In the genomic region with DNA sequence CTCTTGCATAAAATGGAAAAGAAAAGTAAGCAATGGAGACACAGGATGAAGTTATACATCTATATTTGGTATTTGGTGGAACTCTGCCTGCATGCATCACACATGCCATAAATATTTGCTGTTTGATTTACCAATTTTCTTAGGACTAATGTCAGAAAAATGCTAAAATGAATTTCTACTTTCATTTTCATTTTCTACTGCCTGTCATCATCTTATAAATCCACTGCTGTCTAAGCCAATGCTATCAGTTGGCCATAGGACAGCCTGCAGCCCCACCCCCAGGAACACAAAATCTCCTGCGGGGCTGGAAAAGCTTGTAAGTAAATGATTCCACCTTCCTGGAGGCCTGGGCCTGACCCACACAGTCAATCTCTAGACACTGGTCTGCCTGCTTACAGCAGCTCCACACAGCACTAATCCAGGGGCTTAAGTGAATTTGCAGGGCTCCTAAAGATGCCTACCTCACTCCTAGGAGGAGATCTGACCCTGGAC, we compare ENCODE assay signal across 9 cellular contexts.
DNase-seq lines count a peak whose midpoint lies in the region; ATAC-seq and TF ChIP-seq lines count a peak whose summit lies in the region.
"Had no signal": no experiment of that assay in that cellular context is flagged by ENCODE, and none has a peak within 500 bp of the region (broad histone marks: within the 10 kb centered on the region; RNA-seq: fewer than 3 reads in every experiment).

No MANE protein-coding gene starts in this region.

- no peaks in the 10 kb centered on the region for H3K9me3 Mint-ChIP-seq in endodermal cell

- H3K27ac Mint-ChIP-seq in endodermal cell: no peak overlapping the region

- H3K4me1 ChIP-seq in endodermal cell (ENCODE audit: control insufficient read depth, insufficient read depth, low read length) (peaks cover 6% of the 10 kb centered on the region), left lung (no peaks in the 10 kb centered on the region)

- ATAC-seq in omental fat pad (ENCODE audit: low FRiP score) (peak; percentile 87), left lung (no peak)

- H3K4me3 Mint-ChIP-seq in endodermal cell: no peak overlapping the region

- H3K36me3 ChIP-seq in endodermal cell (ENCODE audit: control insufficient read depth, insufficient read depth, low read length) (no peaks in the 10 kb centered on the region), left lung (no peaks in the 10 kb centered on the region)

- peaks cover 25% of the 10 kb centered on the region for H3K4me1 Mint-ChIP-seq in endodermal cell

- TF ChIP-seq CTCF in endodermal cell (conservative IDR thresholded peaks at IDR 0.05): no peak
- no peak for TF ChIP-seq CTCF in omental fat pad (IDR thresholded peaks at IDR 0.05)
- no peak for TF ChIP-seq CTCF in left lung (IDR thresholded peaks at IDR 0.05)

- peak; percentile 94 for DNase-seq in EL
- DNase-seq in NCI-H82 (lab: John Stamatoyannopoulos, UW): peak; percentile 99
- peak; percentile 57 for DNase-seq in endodermal cell
- no peak for DNase-seq in omental fat pad (ENCODE audit: low spot score)
- DNase-seq in activated effector memory CD4-positive, alpha-beta T cell treated with Interleukin-2 at 50 U/mL for 16 hours: no peak
- no peak for DNase-seq in left lung
- no peak for DNase-seq in anterior cingulate cortex (lab: John Stamatoyannopoulos, UW)
- no peak for DNase-seq in activated naive CD4-positive, alpha-beta T cell (lab: John Stamatoyannopoulos, UW)
- DNase-seq: stimulated activated naive CD4-positive, alpha-beta T cell had no signal

- H3K27me3 ChIP-seq in endodermal cell (ENCODE audit: control insufficient read depth, insufficient read depth, low read length, poor library complexity, severe bottlenecking) (peaks cover 90% of the 10 kb centered on the region), left lung (no peaks in the 10 kb centered on the region)

- peaks cover 62% of the 10 kb centered on the region for H3K27me3 Mint-ChIP-seq in endodermal cell (ENCODE audit: insufficient read depth)

- intact Hi-C loops in left lung (cut with DNase I): no loop called here

- H3K36me3 Mint-ChIP-seq in endodermal cell (ENCODE audit: low read depth): no peaks in the 10 kb centered on the region

- no peak overlapping the region for H3K4me3 ChIP-seq in endodermal cell (ENCODE audit: low read length)
- no peak overlapping the region for H3K4me3 ChIP-seq in left lung

- H3K27ac ChIP-seq in endodermal cell (ENCODE audit: low read depth, low read length) (no peak overlapping the region), left lung (no peak overlapping the region)

- no peak overlapping the region for H3K9ac ChIP-seq in endodermal cell (ENCODE audit: extremely low read depth, low read length, poor library complexity, severe bottlenecking)

- WGBS in endodermal cell (ENCODE audit: insufficient coverage in 1 of 2, insufficient read length in 1 of 2), 2 experiments: 65% methylated on average over 1 of the region's 1 CpG; no CpG with 5 or more reads in 1 of the 2 experiments

- H3K9me3 ChIP-seq in endodermal cell (ENCODE audit: control insufficient read depth, low read length): no peaks in the 10 kb centered on the region
- H3K9me3 ChIP-seq in left lung: no peaks in the 10 kb centered on the region

Comparison
In these comparisons a context has a peak if more than half of its experiments do, and no peak if none do; other contexts are left out.
1. DNase-seq: peak in EL (single experiment), NCI-H82 (single experiment) and endodermal cell (single experiment); none in omental fat pad (single experiment), activated effector memory CD4-positive, alpha-beta T cell treated with Interleukin-2 at 50 U/mL for 16 hours (single experiment), left lung (0 of 2), anterior cingulate cortex (0 of 58) and activated naive CD4-positive, alpha-beta T cell (0 of 4).